8 cellular contexts compared by ENCODE assay signal in genomic region chr3:49903451-49904424, GRCh38. TPM values are rescaled to one million over a fixed set of nuclear protein-coding genes. Genes with fewer than 3 reads are reported as not detected.
DNase-seq lines count a peak whose midpoint lies in the region; ATAC-seq, FAIRE-seq and TF ChIP-seq lines count a peak whose summit lies in the region.

Gene MST1R, minus strand, starts transcription at chr3:49903873. Its CDS starts 264 bp downstream, at chr3:49903609.

- H3K9me3 Mint-ChIP-seq in activated T-helper 17 cell treated with anti-CD3 and anti-CD28 coated beads, Interleukin-2, amount 50 U/mL, for 72 hours = no peaks in the 10 kb centered on the region

- peaks cover 0 to 3% of the 10 kb centered on the region in 2 experiments; a peak in 1 of 4 replicates for H3K36me3 ChIP-seq in HCT116 (ENCODE audit: control insufficient read depth in 1 of 2, insufficient read depth in 2 of 2, low read length in 2 of 2)

- BruUV-seq in HCT116 (replicated peaks; lab: Mats Ljungman, UMichigan) = TSS peak; percentile 81

- peaks cover 60 to 76% of the 10 kb centered on the region in 2 experiments for H3K4me1 ChIP-seq in HCT116 (ENCODE audit: control insufficient read depth in 1 of 2, insufficient read depth in 2 of 2, low read length in 2 of 2)

- RAD21 ChIA-PET in HCT116 (lab: Charles Lee; ENCODE audit: low non-redundant PET in 1 of 2, low total read pairs in 2 of 2, uncharacterized antibody in 2 of 2, unreplicated experiment in 2 of 2) = no interaction called here

- no peaks in the 10 kb centered on the region for H3K27me3 ChIP-seq in HCT116 (ENCODE audit: insufficient read depth, low read length)

- TF ChIP-seq POLR2A in HCT116 (IDR thresholded peaks at IDR 0.05; ENCODE audit: borderline replicate concordance, extremely low read depth, insufficient read depth, insufficient read length) = peak; percentile 82
- no peak for TF ChIP-seq POLR2A in H54 (IDR thresholded peaks at IDR 0.05; ENCODE audit: low read depth, low read length)

- CTCF ChIA-PET in HCT116 (lab: Charles Lee) = interaction anchor here (0.6 to 2.4 kb wide), 2 partner anchors 101 kb away, joined by 3 to 9 read pairs; partner anchors contain the start of gene INKA1

- POLR2A ChIA-PET in HCT116 (lab: Charles Lee) = interaction anchor here (1.4 to 5.5 kb wide), 3 partner anchors 22 to 101 kb away, joined by 3 to 43 read pairs (median 12); partner anchors contain the start of genes INKA1 and MON1A

- peaks cover 7% of the 10 kb centered on the region for H3K4me1 Mint-ChIP-seq in activated T-helper 17 cell treated with anti-CD3 and anti-CD28 coated beads, Interleukin-2, amount 50 U/mL, for 72 hours

- no peaks in the 10 kb centered on the region for H3K9me3 ChIP-seq in HCT116 (ENCODE audit: control insufficient read depth in 1 of 2, insufficient read depth in 1 of 2, low read depth in 1 of 2, low read length in 2 of 2)

- no peaks in the 10 kb centered on the region for H3K9me2 ChIP-seq in HCT116 (ENCODE audit: insufficient read depth)

- no peak for TF ChIP-seq RAD21 in HCT116 (IDR thresholded peaks at IDR 0.05; ENCODE audit: low read depth)

- no peak within 1 kb of the TSS for H2AFZ ChIP-seq in HCT116 (ENCODE audit: low read depth, low read length, poor library complexity, severe bottlenecking)

- peak; percentile 74 for ATAC-seq in HCT116
- ATAC-seq in activated T-helper 17 cell treated with anti-CD3 and anti-CD28 coated beads, Interleukin-2, amount 50 U/mL, for 72 hours (replicated peaks) = peak; percentile 98
- peak; percentile 86 for ATAC-seq in Right ventricle myocardium inferior

- H3K9ac ChIP-seq in HCT116 (ENCODE audit: low read length) = peak within 1 kb of the TSS; percentile 96

- peak within 1 kb of the TSS; percentile 75 to 79 for H3K4me3 ChIP-seq in HCT116 (replicated peaks in 1 of 2; ENCODE audit: low read depth in 1 of 2, low read length in 2 of 2)
- peak within 1 kb of the TSS; percentile 25 for H3K4me3 ChIP-seq in retinal pigment epithelial cell (ENCODE audit: low read length)

- H4K20me1 ChIP-seq in HCT116 (ENCODE audit: insufficient read depth) = no peaks in the 10 kb centered on the region

- intact Hi-C loops in HCT116 (cut with micrococcal nuclease) (no loop called here), Right ventricle myocardium inferior (cut with DNase I) (no loop called here)

- H3K27ac ChIP-seq in HCT116 (ENCODE audit: low read depth, low read length) = peak within 1 kb of the TSS; percentile 89

- peak within 1 kb of the TSS; percentile 97 for H3K4me2 ChIP-seq in HCT116 (ENCODE audit: low read length)

- no peak for FAIRE-seq in H54 (lab: Jason Lieb, UNC)

- DNase-seq in DMS53 (lab: John Stamatoyannopoulos, UW) = peak; percentile 92
- peak; percentile 95 for DNase-seq in HCT116 (ENCODE audit: low read depth, low spot score)
- peak; percentile 82 for DNase-seq in NOMO-1 treated with DMSO at 0.1 percent for 48 hours (lab: John Stamatoyannopoulos, UW; ENCODE audit: unreplicated experiment)
- peak; percentile 89 for DNase-seq in Right ventricle myocardium inferior (ENCODE audit: missing footprints)
- no peak for DNase-seq in retinal pigment epithelial cell (ENCODE audit: low read depth)
- DNase-seq in H54 (ENCODE audit: insufficient read length, low spot score) = no peak
- no peak for DNase-seq in HPDE6-E6E7 (ENCODE audit: extremely low spot score)

- peak within 1 kb of the TSS; percentile 91 for H3K4me3 Mint-ChIP-seq in activated T-helper 17 cell treated with anti-CD3 and anti-CD28 coated beads, Interleukin-2, amount 50 U/mL, for 72 hours

- H3K36me3 Mint-ChIP-seq in activated T-helper 17 cell treated with anti-CD3 and anti-CD28 coated beads, Interleukin-2, amount 50 U/mL, for 72 hours (ENCODE audit: low read depth) = no peaks in the 10 kb centered on the region

- TF ChIP-seq CTCF in HCT116 (IDR thresholded peaks at IDR 0.05 in 2 of 3, conservative IDR thresholded peaks at IDR 0.05 in 1 of 3; ENCODE audit: borderline replicate concordance in 1 of 3, insufficient read depth in 1 of 3, low read depth in 2 of 3, low read length in 2 of 3) = no peak
- no peak for TF ChIP-seq CTCF in retinal pigment epithelial cell (conservative IDR thresholded peaks at IDR 0.05; ENCODE audit: low read depth, low read length)

- peak within 1 kb of the TSS; percentile 83 for H3K27ac Mint-ChIP-seq in activated T-helper 17 cell treated with anti-CD3 and anti-CD28 coated beads, Interleukin-2, amount 50 U/mL, for 72 hours

- H3K27me3 Mint-ChIP-seq in activated T-helper 17 cell treated with anti-CD3 and anti-CD28 coated beads, Interleukin-2, amount 50 U/mL, for 72 hours = no peaks in the 10 kb centered on the region

- H3K79me2 ChIP-seq in HCT116 (ENCODE audit: insufficient read depth, low read length) = peaks cover 63% of the 10 kb centered on the region

TF ChIP-seq in HCT116, 20 proteins besides CTCF, POLR2A, EP300 and RAD21:
- peak; percentile 69 for TF ChIP-seq YY1 (IDR thresholded peaks at IDR 0.05; ENCODE audit: extremely low read depth, insufficient replicate concordance, low read depth, low read length)
- peak; percentile 14 for TF ChIP-seq ZBTB33 (IDR thresholded peaks at IDR 0.05; ENCODE audit: extremely low read depth, insufficient replicate concordance, low read length)
- TF ChIP-seq MAX (IDR thresholded peaks at IDR 0.05) = no peak
- no peak for TF ChIP-seq EZH2 (IDR thresholded peaks at IDR 0.05)
- no peak for TF ChIP-seq ZNF274 (IDR thresholded peaks at IDR 0.05; ENCODE audit: low read depth, low read length)
- TF ChIP-seq ELF1 (IDR thresholded peaks at IDR 0.05; ENCODE audit: borderline replicate concordance, low read depth) = no peak
- TF ChIP-seq ATF3 (IDR thresholded peaks at IDR 0.05) = no peak
- TF ChIP-seq SRF (IDR thresholded peaks at IDR 0.05; ENCODE audit: low read depth) = no peak
- no peak for TF ChIP-seq EGR1 (IDR thresholded peaks at IDR 0.05; ENCODE audit: low read depth)
- no peak for TF ChIP-seq CEBPB (IDR thresholded peaks at IDR 0.05; ENCODE audit: low read depth)
- no peak for TF ChIP-seq REST (IDR thresholded peaks at IDR 0.05; ENCODE audit: low read depth)
- TF ChIP-seq SP1 (IDR thresholded peaks at IDR 0.05; ENCODE audit: low read depth) = no peak
- TF ChIP-seq EZH2phosphoT487 (IDR thresholded peaks at IDR 0.05; ENCODE audit: borderline replicate concordance) = no peak
- TF ChIP-seq JUND (IDR thresholded peaks at IDR 0.05) = no peak
- TF ChIP-seq ZFX (IDR thresholded peaks at IDR 0.05) = peak; percentile 88
- TF ChIP-seq CBX3 (IDR thresholded peaks at IDR 0.05; ENCODE audit: low read depth) = no peak
- no peak for TF ChIP-seq FOSL1 (IDR thresholded peaks at IDR 0.05; ENCODE audit: low read depth)
- peak; percentile 99 for TF ChIP-seq POLR2AphosphoS5 (IDR thresholded peaks at IDR 0.05; ENCODE audit: low read depth, low read length)
- TF ChIP-seq SIN3A (IDR thresholded peaks at IDR 0.05; ENCODE audit: low read depth) = no peak
- peak; percentile 30 for TF ChIP-seq TCF7L2 (IDR thresholded peaks at IDR 0.05; ENCODE audit: borderline replicate concordance, extremely low read depth, insufficient read depth, insufficient read length)

RNA-seq across cellular contexts. Expression of gene MST1R, which starts in this region (rescaled TPM):
- total RNA-seq in HCT116 (2021; ENCODE audit: unreplicated experiment) (113 TPM), Right ventricle myocardium inferior (1.2 TPM)
- polyA plus RNA-seq in HCT116 (2012) = 114 and 117 TPM in 2 replicates
- under 1 TPM; 0.74 to 0.84 TPM for total RNA-seq in activated T-helper 17 cell treated with anti-CD3 and anti-CD28 coated beads, Interleukin-2, amount 50 U/mL, for 72 hours

Comparison
In these comparisons a context has a peak if more than half of its experiments do, and no peak if none do; other contexts are left out.
1. RNA of gene MST1R (total RNA-seq): 113 TPM in HCT116 (single experiment); 1.2 TPM in Right ventricle myocardium inferior (single experiment) and 0.74 to 0.84 TPM in activated T-helper 17 cell treated with anti-CD3 and anti-CD28 coated beads, Interleukin-2, amount 50 U/mL, for 72 hours; every median in the first group is over 10 times any median in the second.
2. Peak in ATAC-seq in activated T-helper 17 cell treated with anti-CD3 and anti-CD28 coated beads, Interleukin-2, amount 50 U/mL, for 72 hours; RNA of the gene not detected or under 1 TPM.
3. DNase-seq: peak in DMS53 (single experiment), HCT116 (single experiment), NOMO-1 treated with DMSO at 0.1 percent for 48 hours (single experiment) and Right ventricle myocardium inferior (single experiment); none in retinal pigment epithelial cell (single experiment), H54 (single experiment) and HPDE6-E6E7 (single experiment).
4. Peak in every context shown above with its lines, with median percentiles within 50 percentile points of each other: ATAC-seq.